In the genomic region with DNA sequence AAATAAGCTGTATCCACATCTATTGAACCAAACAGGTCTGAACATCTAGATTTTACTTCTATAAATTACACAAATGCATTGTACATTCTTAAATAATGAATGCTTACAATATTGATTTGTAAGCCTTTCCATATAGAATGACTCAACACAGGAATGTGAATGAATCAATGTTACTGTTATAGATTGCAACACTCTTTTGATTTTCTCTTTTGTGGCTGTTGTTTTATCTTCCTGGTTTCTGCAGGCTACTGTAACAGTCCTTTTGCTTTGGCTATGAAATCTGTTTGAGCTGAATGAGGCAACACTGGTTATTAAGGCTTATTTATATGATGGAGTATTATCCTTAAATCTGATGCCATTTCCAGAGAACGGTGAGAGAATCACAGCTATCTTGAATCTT, we compare ENCODE assay signal across 19 cellular contexts. TPM values are rescaled to one million over a fixed set of nuclear protein-coding genes. Genes with fewer than 3 reads are reported as not detected.
DNase-seq lines count a peak whose midpoint lies in the region; ATAC-seq, FAIRE-seq and TF ChIP-seq lines count a peak whose summit lies in the region.
"Had no signal": no experiment of that assay in that cellular context is flagged by ENCODE, and none has a peak within 500 bp of the region (broad histone marks: within the 10 kb centered on the region; RNA-seq: fewer than 3 reads in every experiment).

No MANE protein-coding gene starts in this region.

- H2BK12ac ChIP-seq in H1 (ENCODE audit: low read depth, low read length): no peak overlapping the region

- H3K9me3 ChIP-seq in A549 (no peaks in the 10 kb centered on the region), H1 (ENCODE audit: insufficient read depth in 2 of 2, low read depth in 1 of 2, low read length in 1 of 2) (no peaks in the 10 kb centered on the region), Karpas-422 (ENCODE audit: low read length) (no peaks in the 10 kb centered on the region), sigmoid colon (no peaks in the 10 kb centered on the region)
- H3K9me3 ChIP-seq: BE2C had no signal

- H2BK5ac ChIP-seq in H1 (ENCODE audit: low read depth, low read length): no peak overlapping the region

- no peak overlapping the region for H2AK5ac ChIP-seq in H1 (ENCODE audit: low read depth, low read length)

- intact Hi-C loops in sigmoid colon (cut with DNase I): no loop called here

- H3K4me2 ChIP-seq in A549 (no peak overlapping the region), H1 (ENCODE audit: insufficient read depth in 1 of 2, low read depth in 2 of 2, low read length in 2 of 2) (no peak overlapping the region), Karpas-422 (ENCODE audit: low read depth, low read length, poor library complexity, severe bottlenecking) (no peak overlapping the region)

- H3K27ac ChIP-seq in A549 (no peak overlapping the region), RWPE1 (no peak overlapping the region), H1 (ENCODE audit: low read depth, low read length) (no peak overlapping the region), Karpas-422 (ENCODE audit: low read length) (no peak overlapping the region), sigmoid colon (no peak overlapping the region)
- H3K27ac ChIP-seq: C4-2B had no signal

- no peak overlapping the region for H2BK15ac ChIP-seq in H1 (ENCODE audit: low read length)

- TF ChIP-seq CTCF in A549 (IDR thresholded peaks at IDR 0.05) (no peak), RWPE1 (conservative IDR thresholded peaks at IDR 0.05; ENCODE audit: low read depth) (no peak), H1 (IDR thresholded peaks at IDR 0.05; ENCODE audit: control extremely low read depth in 1 of 3, insufficient read depth in 1 of 3, low read depth in 1 of 3, low read length in 3 of 3) (no peak), sigmoid colon (IDR thresholded peaks at IDR 0.05) (no peak)

- POLR2A ChIA-PET in A549 (lab: Yijun Ruan, JAX) (no interaction called here), RWPE1 (lab: Yijun Ruan, JAX; ENCODE audit: low non-redundant PET) (no interaction called here), H1 (lab: Charles Lee; ENCODE audit: partially characterized antibody) (no interaction called here)

- H4K91ac ChIP-seq in H1 (replicated peaks; ENCODE audit: insufficient read length, low read length): no peak overlapping the region

- H3K23me2 ChIP-seq in H1 (ENCODE audit: low read depth, low read length): no peaks in the 10 kb centered on the region; the same call in 1 of the 2 replicates

- no peak overlapping the region for H3K23ac ChIP-seq in H1 (ENCODE audit: insufficient read length)

- H4K20me1 ChIP-seq in H1 (replicated peaks in 1 of 2; ENCODE audit: control insufficient read depth in 1 of 2, insufficient read depth in 2 of 2, low read length in 2 of 2) (no peaks in the 10 kb centered on the region), Karpas-422 (ENCODE audit: insufficient read depth, low read depth, low read length) (no peaks in the 10 kb centered on the region)

- no peaks in the 10 kb centered on the region for H3K9me2 ChIP-seq in Karpas-422 (replicated peaks; ENCODE audit: insufficient read depth, low read length)

- peak; percentile 46 for FAIRE-seq in A549 (lab: Jason Lieb, UNC)
- FAIRE-seq in GM12891 (lab: Jason Lieb, UNC): peak; percentile 5
- FAIRE-seq in H1 (lab: Jason Lieb, UNC): peak; percentile 58
- FAIRE-seq: D721Med had no signal

- H3K79me2 ChIP-seq in H1 (ENCODE audit: control insufficient read depth in 1 of 2, insufficient read depth in 2 of 2, low read length in 2 of 2) (no peaks in the 10 kb centered on the region), Karpas-422 (ENCODE audit: low read length) (no peaks in the 10 kb centered on the region)

- no peak overlapping the region for H3K4ac ChIP-seq in H1 (replicated peaks; ENCODE audit: insufficient read length, low read depth, low read length)

- H3K79me1 ChIP-seq in H1 (ENCODE audit: low read depth, low read length): no peaks in the 10 kb centered on the region

- no peaks in the 10 kb centered on the region for H3K4me1 ChIP-seq in A549
- H3K4me1 ChIP-seq in H1 (replicated peaks in 1 of 4; ENCODE audit: control insufficient read depth in 3 of 4, insufficient read depth in 4 of 4, low read length in 3 of 4): peaks cover 0 to 8% (median 4%) of the 10 kb centered on the region in 4 experiments; a peak in 4 of 7 replicates
- no peaks in the 10 kb centered on the region for H3K4me1 ChIP-seq in Karpas-422 (ENCODE audit: low read length)
- H3K4me1 ChIP-seq in sigmoid colon: no peaks in the 10 kb centered on the region
- H3K4me1 ChIP-seq: BE2C had no signal

- DNase-seq in A549 (ENCODE audit: low read depth in 1 of 2, low spot score in 1 of 2) (no peak), GM12891 (ENCODE audit: insufficient read length, low spot score) (no peak), RWPE1 (ENCODE audit: low spot score) (peak; percentile 3), H1 (ENCODE audit: low read depth in 1 of 2, low spot score in 2 of 2) (no peak), Karpas-422 (no peak), NCI-H2227 treated with DMSO at 0.1 percent for 48 hours (lab: John Stamatoyannopoulos, UW) (no peak), sigmoid colon (no peak)
- DNase-seq: BE2C; CD4-positive, alpha-beta memory T cell; DMS153; DMS79 treated with DMSO at 0.1 percent for 48 hours; EL; GDM1; H9 had no signal

- 36% methylated on average over 1 of the region's 1 CpG for WGBS in A549 (ENCODE audit: missing lambda C conversion rate)
- 57% methylated on average over 1 of the region's 1 CpG; no CpG with 5 or more reads in 1 of the 2 experiments for WGBS in H1 (ENCODE audit: extremely low coverage in 1 of 2, insufficient coverage in 1 of 2, insufficient read length in 1 of 2, insufficient replicate concordance in 2 of 2, low coverage in 1 of 2, low lambda C conversion rate in 2 of 2, missing lambda C conversion rate in 1 of 2), 2 experiments
- WGBS in sigmoid colon, 2 donors: 76 to 81% methylated on average over 1 of the region's 1 CpG

- H4K8ac ChIP-seq in H1 (ENCODE audit: extremely low read depth, insufficient read depth, low read length): no peak overlapping the region

- H3K36me3 ChIP-seq in H1 (ENCODE audit: control insufficient read depth in 2 of 4, insufficient read depth in 4 of 4, low read length in 3 of 4) (no peaks in the 10 kb centered on the region), Karpas-422 (ENCODE audit: insufficient read depth, low read length) (no peaks in the 10 kb centered on the region), sigmoid colon (no peaks in the 10 kb centered on the region)
- H3K36me3 ChIP-seq: BE2C had no signal

- TF ChIP-seq EP300 in A549 (IDR thresholded peaks at IDR 0.05): no peak
- no peak for TF ChIP-seq EP300 in H1 (IDR thresholded peaks at IDR 0.05; ENCODE audit: borderline replicate concordance in 1 of 2, low read depth in 2 of 2, low read length in 2 of 2)
- TF ChIP-seq EP300 in sigmoid colon (IDR thresholded peaks at IDR 0.05): no peak

- TF ChIP-seq RAD21 in A549 (conservative IDR thresholded peaks at IDR 0.05 in 1 of 2, IDR thresholded peaks at IDR 0.05 in 1 of 2) (no peak), H1 (IDR thresholded peaks at IDR 0.05 in 1 of 2, conservative IDR thresholded peaks at IDR 0.05 in 1 of 2; ENCODE audit: low read depth in 2 of 2, low read length in 2 of 2) (no peak)

- CTCF ChIA-PET in A549 (lab: Yijun Ruan, JAX) (no interaction called here), RWPE1 (lab: Yijun Ruan, JAX) (no interaction called here), H1 (lab: Charles Lee; ENCODE audit: partially characterized antibody) (no interaction called here)

- ATAC-seq in A549: no peak
- ATAC-seq in GM18873 (IDR thresholded peaks at IDR 0.05; ENCODE audit: low FRiP score, unreplicated experiment): no peak

- no peak overlapping the region for H3K56ac ChIP-seq in H1 (replicated peaks; ENCODE audit: insufficient read length, low read depth, low read length)

- no peak overlapping the region for H3K18ac ChIP-seq in H1 (ENCODE audit: extremely low read depth, low read length)

- no peak overlapping the region for H2BK120ac ChIP-seq in H1 (replicated peaks; ENCODE audit: low read depth, low read length)

- H2BK20ac ChIP-seq in H1 (ENCODE audit: low read length): no peak overlapping the region

- H3K4me3 ChIP-seq in A549 (no peak overlapping the region), H1 (ENCODE audit: extremely low read depth in 1 of 4, insufficient read depth in 2 of 4, low read depth in 3 of 4, low read length in 4 of 4) (no peak overlapping the region), Karpas-422 (ENCODE audit: low read length) (no peak overlapping the region), sigmoid colon (no peak overlapping the region)

- no peak overlapping the region for H2AFZ ChIP-seq in H1 (ENCODE audit: low read length)
- H2AFZ ChIP-seq in Karpas-422 (ENCODE audit: low read length): no peak overlapping the region

- H3K27me3 ChIP-seq in H1 (replicated peaks in 1 of 4; ENCODE audit: control insufficient read depth in 3 of 4, extremely low read depth in 1 of 4, insufficient read depth in 3 of 4, low read length in 3 of 4): peaks cover 0 to 6% (median 2%) of the 10 kb centered on the region in 4 experiments; a peak in 3 of 7 replicates
- no peaks in the 10 kb centered on the region for H3K27me3 ChIP-seq in Karpas-422 (ENCODE audit: low read length)
- peaks cover 0 to 3% (median 3%) of the 10 kb centered on the region in 3 donors for H3K27me3 ChIP-seq in sigmoid colon
- H3K27me3 ChIP-seq: BE2C had no signal

- TF ChIP-seq POLR2A in A549 (IDR thresholded peaks at IDR 0.05; ENCODE audit: low read length) (no peak), GM12891 (IDR thresholded peaks at IDR 0.05; ENCODE audit: low read depth, low read length) (no peak), H1 (IDR thresholded peaks at IDR 0.05; ENCODE audit: control extremely low read depth in 1 of 2, low read depth in 2 of 2, low read length in 2 of 2) (no peak), sigmoid colon (IDR thresholded peaks at IDR 0.05) (no peak)

- H3K9ac ChIP-seq in H1 (replicated peaks in 1 of 4; ENCODE audit: extremely low read depth in 1 of 4, low read depth in 3 of 4, low read length in 3 of 4): no peak overlapping the region
- H3K9ac ChIP-seq in Karpas-422 (ENCODE audit: low read length): no peak overlapping the region

- H3K14ac ChIP-seq in H1 (ENCODE audit: insufficient read length): no peak overlapping the region

- no peak overlapping the region for H4K5ac ChIP-seq in H1 (ENCODE audit: insufficient read length, low read depth, low read length)

RNA-seq across cellular contexts. Expression of a gene that starts 49.5 kb away (rescaled TPM):
- polyA plus RNA-seq in A549 (2011; rRNA removed) (0.04 TPM in 1 of 2 replicates, not detected in the other), A549 (2017; fragmentation: RNase III; extraction: RNeasy Plus Mini Kit Qiagen cat#74134 plus additional on column Dnase treatment) (not detected in 3 replicates), H1 (2011; rRNA removed) (1.9 and 3.5 TPM in 2 replicates), sigmoid colon (not detected)
- polyA plus RNA-seq in A549 (2012; cell fraction: cytosol; rRNA removed): 0.01 and 0.04 TPM in 2 replicates
- 0.10 TPM in 1 of 2 replicates, not detected in the other for polyA plus RNA-seq in A549 (2012; cell fraction: nucleus; rRNA removed)
- not detected in 2 replicates for polyA minus RNA-seq in A549 (2011; rRNA and poly(A)+ RNA removed)
- polyA plus RNA-seq in GM12891 (2012; ENCODE audit: low read depth, missing spikeins): not detected
- 1.6 TPM in 2 replicates for total RNA-seq in H1 (2021; fragmentation: NEBNext Ultra II Directional; extraction: Animal tissue kit (Norgen Biotek cat#: 25700))
- polyA plus RNA-seq in H1 (2011; cell fraction: cytosol; rRNA removed): 1.1 TPM
- polyA plus RNA-seq in H1 (2011; cell fraction: nucleus; rRNA removed): 3.4 TPM
- polyA plus RNA-seq in H1 (2012, experiment 1 of 2): 1.4 to 2.1 TPM (median 1.9 TPM) in 4 replicates
- 0.71 TPM for polyA plus RNA-seq in H1 (2012, experiment 2 of 2)
- 2.3 TPM for polyA plus RNA-seq in H1 (2013, experiment 1 of 2)
- 3.0 TPM for polyA plus RNA-seq in H1 (2013, experiment 2 of 2)
- polyA minus RNA-seq in H1 (2011; rRNA and poly(A)+ RNA removed): 2.9 and 3.2 TPM in 2 replicates
- 1.7 TPM for polyA minus RNA-seq in H1 (2011; cell fraction: cytosol; rRNA and poly(A)+ RNA removed)
- polyA minus RNA-seq in H1 (2011; cell fraction: nucleus; rRNA and poly(A)+ RNA removed): 0.80 TPM
- not detected in 2 replicates for total RNA-seq in Karpas-422 (2014; rRNA removed; shearing (Covaris generic); ENCODE audit: low replicate concordance)
- total RNA-seq in sigmoid colon: not detected
- total RNA-seq: A172; CD4-positive, alpha-beta memory T cell; HT1080 had no signal
- polyA plus RNA-seq: CD4-positive, alpha-beta memory T cell had no signal
